ENCODE assay signal across 20 cellular contexts in genomic region chr1:201305815-201306214, GRCh38. TPM values are rescaled to one million over a fixed set of nuclear protein-coding genes. Genes with fewer than 3 reads are reported as not detected.
"Had no signal": no experiment of that assay in that cellular context is flagged by ENCODE, and none has a peak within 500 bp of the region (broad histone marks: within the 10 kb centered on the region; RNA-seq: fewer than 3 reads in every experiment).

No MANE protein-coding gene starts in this region.

- H3K4me3 ChIP-seq: ascending aorta, breast epithelium, gastrocnemius medialis, heart right ventricle, lung, neural progenitor cell, pancreas, sigmoid colon, tibial artery, uterus had no signal

- H3K9me3 Mint-ChIP-seq: activated naive CD4-positive, alpha-beta T cell treated with anti-CD3 and anti-CD28 coated beads, Interleukin-2, amount 10 ng/mL, durations not matched to agents 7 days and 5 days; activated T-helper 2 cell treated with anti-CD3 and anti-CD28 coated beads, Interferon-gamma antibody, Interleukin-2, Interleukin-4, amounts not matched to agents 10 μg/mL and 5 μg/mL and 100 μg/mL, durations not matched to agents 14 hours and 24 hours and 36 hours; dendritic cell treated with granulocyte-macrophage colony-stimulating factor and Interleukin-4, amounts not matched to agents 40 ng/mL and 50 ng/mL, for 4 days; neural progenitor cell had no signal

- H3K27me3 ChIP-seq: ascending aorta, breast epithelium, pancreas, uterus had no signal

- H3K27ac ChIP-seq: ascending aorta, gastrocnemius medialis, heart right ventricle, neural progenitor cell, pancreas, sigmoid colon, tibial artery, uterus had no signal

- H3K4me3 Mint-ChIP-seq: activated naive CD4-positive, alpha-beta T cell treated with anti-CD3 and anti-CD28 coated beads, Interleukin-2, amount 10 ng/mL, durations not matched to agents 7 days and 5 days; dendritic cell treated with granulocyte-macrophage colony-stimulating factor and Interleukin-4, amounts not matched to agents 40 ng/mL and 50 ng/mL, for 4 days; neural progenitor cell had no signal

- H3K4me1 ChIP-seq: ascending aorta, pancreas, sigmoid colon, uterus had no signal

- H3K9ac ChIP-seq: neural progenitor cell had no signal

- H3K9me3 ChIP-seq: ascending aorta, breast epithelium, gastrocnemius medialis, heart right ventricle, pancreas, sigmoid colon, tibial artery, uterus had no signal

- H3K4me2 ChIP-seq: neural progenitor cell had no signal

- DNase-seq: activated CD4-positive, alpha-beta T cell treated with anti-CD3 and anti-CD28 coated beads, Interleukin-2, amount 50 U/mL, for 48 hours; activated CD4-positive, CD25-positive, alpha-beta regulatory T cell treated with anti-CD3 and anti-CD28 coated beads, Interleukin-2, amount 50 U/mL, for 72 hours; activated naive CD4-positive, alpha-beta T cell treated with anti-CD3 and anti-CD28 coated beads, Interleukin-2, amount 10 ng/mL, durations not matched to agents 7 days and 5 days; cerebellar nuclear complex; effector memory CD4-positive, alpha-beta T cell; gastrocnemius medialis; heart right ventricle; left colon; pancreas; sigmoid colon; stimulated activated CD4-positive, alpha-beta T cell treated with anti-CD3 and anti-CD28 coated beads, Interleukin-2, amount 100 ng/mL, for 24 hours; T1000; tibial artery; uterus had no signal

- H3K36me3 Mint-ChIP-seq: activated naive CD4-positive, alpha-beta T cell treated with anti-CD3 and anti-CD28 coated beads, Interleukin-2, amount 10 ng/mL, durations not matched to agents 7 days and 5 days; neural progenitor cell had no signal

- H3K27ac Mint-ChIP-seq: activated naive CD4-positive, alpha-beta T cell treated with anti-CD3 and anti-CD28 coated beads, Interleukin-2, amount 10 ng/mL, durations not matched to agents 7 days and 5 days; activated T-helper 2 cell treated with anti-CD3 and anti-CD28 coated beads, Interferon-gamma antibody, Interleukin-2, Interleukin-4, amounts not matched to agents 10 μg/mL and 5 μg/mL and 100 μg/mL, durations not matched to agents 14 hours and 24 hours and 36 hours; dendritic cell treated with granulocyte-macrophage colony-stimulating factor and Interleukin-4, amounts not matched to agents 40 ng/mL and 50 ng/mL, for 4 days; neural progenitor cell had no signal

- H3K4me1 Mint-ChIP-seq: activated naive CD4-positive, alpha-beta T cell treated with anti-CD3 and anti-CD28 coated beads, Interleukin-2, amount 10 ng/mL, durations not matched to agents 7 days and 5 days had no signal

- H3K36me3 ChIP-seq: ascending aorta, breast epithelium, gastrocnemius medialis, heart right ventricle, neural progenitor cell, pancreas, sigmoid colon, tibial artery, uterus had no signal

RNA-seq across cellular contexts. Expression of gene PKP1, which starts 22.5 kb away (rescaled TPM):
- total RNA-seq: activated T-helper 2 cell treated with anti-CD3 and anti-CD28 coated beads, Interferon-gamma antibody, Interleukin-2, Interleukin-4, amounts not matched to agents 10 μg/mL and 5 μg/mL and 100 μg/mL, durations not matched to agents 14 hours and 24 hours and 36 hours; ascending aorta had no signal
